Comparison of ENCODE assay signal across 1 cellular context in the genomic region with DNA sequence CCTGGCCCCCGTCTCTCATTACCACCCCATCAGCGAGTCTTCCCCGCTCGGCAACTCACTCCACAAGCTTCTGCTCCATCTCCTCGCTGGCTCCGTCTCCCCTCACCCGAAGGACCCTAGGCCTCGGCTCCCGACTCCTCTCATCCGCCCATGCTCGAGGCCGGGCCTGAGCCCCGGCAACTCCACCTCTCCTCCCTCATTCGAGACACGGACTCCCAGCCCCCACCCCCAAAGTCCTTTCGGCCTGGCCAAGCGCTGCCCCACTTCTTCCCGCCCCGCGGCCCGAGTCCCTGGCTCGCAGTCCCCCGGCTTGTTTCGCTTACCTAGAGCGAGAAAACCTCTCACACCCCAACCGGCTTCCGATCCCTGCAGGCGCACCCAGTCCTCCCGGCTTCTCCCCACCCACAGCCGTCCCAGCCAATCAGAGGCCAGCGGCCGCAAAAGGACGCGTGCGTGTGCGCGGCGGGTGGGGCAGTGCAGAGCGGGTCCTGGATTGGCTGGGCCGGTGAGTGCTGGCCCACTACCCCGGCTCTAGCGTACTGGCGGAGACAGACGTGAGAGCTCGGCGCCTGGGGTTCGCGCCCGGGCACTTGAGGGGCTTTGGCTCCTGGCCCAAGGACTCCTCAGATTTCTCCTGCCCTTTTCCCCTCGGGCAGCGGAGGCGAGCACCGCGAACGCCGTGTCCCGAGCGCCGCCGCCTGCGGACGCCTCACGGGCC.
TF ChIP-seq lines count a peak whose summit lies in the region.

A gene (minus strand): TSS at position 378 of the 718 bp plus-strand sequence. CDS start 10,237 bp downstream, outside the sequence.

TF ChIP-seq in WTC11, 78 proteins besides CTCF, POLR2A, EP300 and RAD21 (continued from another document and continues in another):
- TF ChIP-seq, protein P1, sequence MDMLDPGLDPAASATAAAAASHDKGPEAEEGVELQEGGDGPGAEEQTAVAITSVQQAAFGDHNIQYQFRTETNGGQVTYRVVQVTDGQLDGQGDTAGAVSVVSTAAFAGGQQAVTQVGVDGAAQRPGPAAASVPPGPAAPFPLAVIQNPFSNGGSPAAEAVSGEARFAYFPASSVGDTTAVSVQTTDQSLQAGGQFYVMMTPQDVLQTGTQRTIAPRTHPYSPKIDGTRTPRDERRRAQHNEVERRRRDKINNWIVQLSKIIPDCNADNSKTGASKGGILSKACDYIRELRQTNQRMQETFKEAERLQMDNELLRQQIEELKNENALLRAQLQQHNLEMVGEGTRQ (CRISPR knock-in tag; IDR thresholded peaks at IDR 0.05), result no peak
- TF ChIP-seq RORB (CRISPR knock-in tag; IDR thresholded peaks at IDR 0.05) (no peak), IRF2 (CRISPR knock-in tag; IDR thresholded peaks at IDR 0.05; ENCODE audit: borderline replicate concordance, low read depth) (no peak), CREB1 (CRISPR knock-in tag; IDR thresholded peaks at IDR 0.05) (no peak), FOXP1 (CRISPR knock-in tag; IDR thresholded peaks at IDR 0.05; ENCODE audit: borderline replicate concordance) (peak; percentile 54; the same call in 1 of the 2 replicates), RELA (CRISPR knock-in tag; IDR thresholded peaks at IDR 0.05; ENCODE audit: borderline replicate concordance) (no peak), KAT7 (CRISPR knock-in tag; IDR thresholded peaks at IDR 0.05; ENCODE audit: borderline replicate concordance) (no peak), MXD4 (CRISPR knock-in tag; IDR thresholded peaks at IDR 0.05; ENCODE audit: borderline replicate concordance) (no peak), EMX1 (CRISPR knock-in tag; IDR thresholded peaks at IDR 0.05) (no peak), CREM (CRISPR knock-in tag; IDR thresholded peaks at IDR 0.05) (no peak), GABPB1 (CRISPR knock-in tag; IDR thresholded peaks at IDR 0.05) (peak; percentile 53), ATF1 (CRISPR knock-in tag; IDR thresholded peaks at IDR 0.05) (no peak), NFE2L1 (CRISPR knock-in tag; IDR thresholded peaks at IDR 0.05) (no peak), SOX15 (CRISPR knock-in tag; IDR thresholded peaks at IDR 0.05) (no peak), FOXK1 (CRISPR knock-in tag; IDR thresholded peaks at IDR 0.05) (0 out of 2 replicates have a peak, but pooled peaks have one; percentile 36), SP1 (CRISPR knock-in tag; conservative IDR thresholded peaks at IDR 0.05) (peak; percentile 65; the same call in 1 of the 2 replicates), SMAD4 (CRISPR knock-in tag; IDR thresholded peaks at IDR 0.05) (no peak), GTF2I (CRISPR knock-in tag; conservative IDR thresholded peaks at IDR 0.05) (no peak), TCF7 (CRISPR knock-in tag; IDR thresholded peaks at IDR 0.05; ENCODE audit: low read depth) (no peak), TP53 (CRISPR knock-in tag; IDR thresholded peaks at IDR 0.05) (no peak; the same call in 1 of the 2 replicates), ZNF232 (CRISPR knock-in tag; IDR thresholded peaks at IDR 0.05) (no peak), ETV6 (CRISPR knock-in tag; IDR thresholded peaks at IDR 0.05) (peak; percentile 77), NR1H2 (CRISPR knock-in tag; IDR thresholded peaks at IDR 0.05) (no peak), ZNF219 (CRISPR knock-in tag; IDR thresholded peaks at IDR 0.05; ENCODE audit: borderline replicate concordance) (no peak)
- TF ChIP-seq, protein P2, sequence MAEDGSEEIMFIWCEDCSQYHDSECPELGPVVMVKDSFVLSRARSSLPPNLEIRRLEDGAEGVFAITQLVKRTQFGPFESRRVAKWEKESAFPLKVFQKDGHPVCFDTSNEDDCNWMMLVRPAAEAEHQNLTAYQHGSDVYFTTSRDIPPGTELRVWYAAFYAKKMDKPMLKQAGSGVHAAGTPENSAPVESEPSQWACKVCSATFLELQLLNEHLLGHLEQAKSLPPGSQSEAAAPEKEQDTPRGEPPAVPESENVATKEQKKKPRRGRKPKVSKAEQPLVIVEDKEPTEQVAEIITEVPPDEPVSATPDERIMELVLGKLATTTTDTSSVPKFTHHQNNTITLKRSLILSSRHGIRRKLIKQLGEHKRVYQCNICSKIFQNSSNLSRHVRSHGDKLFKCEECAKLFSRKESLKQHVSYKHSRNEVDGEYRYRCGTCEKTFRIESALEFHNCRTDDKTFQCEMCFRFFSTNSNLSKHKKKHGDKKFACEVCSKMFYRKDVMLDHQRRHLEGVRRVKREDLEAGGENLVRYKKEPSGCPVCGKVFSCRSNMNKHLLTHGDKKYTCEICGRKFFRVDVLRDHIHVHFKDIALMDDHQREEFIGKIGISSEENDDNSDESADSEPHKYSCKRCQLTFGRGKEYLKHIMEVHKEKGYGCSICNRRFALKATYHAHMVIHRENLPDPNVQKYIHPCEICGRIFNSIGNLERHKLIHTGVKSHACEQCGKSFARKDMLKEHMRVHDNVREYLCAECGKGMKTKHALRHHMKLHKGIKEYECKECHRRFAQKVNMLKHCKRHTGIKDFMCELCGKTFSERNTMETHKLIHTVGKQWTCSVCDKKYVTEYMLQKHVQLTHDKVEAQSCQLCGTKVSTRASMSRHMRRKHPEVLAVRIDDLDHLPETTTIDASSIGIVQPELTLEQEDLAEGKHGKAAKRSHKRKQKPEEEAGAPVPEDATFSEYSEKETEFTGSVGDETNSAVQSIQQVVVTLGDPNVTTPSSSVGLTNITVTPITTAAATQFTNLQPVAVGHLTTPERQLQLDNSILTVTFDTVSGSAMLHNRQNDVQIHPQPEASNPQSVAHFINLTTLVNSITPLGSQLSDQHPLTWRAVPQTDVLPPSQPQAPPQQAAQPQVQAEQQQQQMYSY (CRISPR knock-in tag; IDR thresholded peaks at IDR 0.05), result peak; percentile 22; the same call in 1 of the 2 replicates
- TF ChIP-seq, protein P3, sequence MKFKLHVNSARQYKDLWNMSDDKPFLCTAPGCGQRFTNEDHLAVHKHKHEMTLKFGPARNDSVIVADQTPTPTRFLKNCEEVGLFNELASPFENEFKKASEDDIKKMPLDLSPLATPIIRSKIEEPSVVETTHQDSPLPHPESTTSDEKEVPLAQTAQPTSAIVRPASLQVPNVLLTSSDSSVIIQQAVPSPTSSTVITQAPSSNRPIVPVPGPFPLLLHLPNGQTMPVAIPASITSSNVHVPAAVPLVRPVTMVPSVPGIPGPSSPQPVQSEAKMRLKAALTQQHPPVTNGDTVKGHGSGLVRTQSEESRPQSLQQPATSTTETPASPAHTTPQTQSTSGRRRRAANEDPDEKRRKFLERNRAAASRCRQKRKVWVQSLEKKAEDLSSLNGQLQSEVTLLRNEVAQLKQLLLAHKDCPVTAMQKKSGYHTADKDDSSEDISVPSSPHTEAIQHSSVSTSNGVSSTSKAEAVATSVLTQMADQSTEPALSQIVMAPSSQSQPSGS (CRISPR knock-in tag; IDR thresholded peaks at IDR 0.05; ENCODE audit: borderline replicate concordance, low read depth), result no peak
- TF ChIP-seq, protein P4, sequence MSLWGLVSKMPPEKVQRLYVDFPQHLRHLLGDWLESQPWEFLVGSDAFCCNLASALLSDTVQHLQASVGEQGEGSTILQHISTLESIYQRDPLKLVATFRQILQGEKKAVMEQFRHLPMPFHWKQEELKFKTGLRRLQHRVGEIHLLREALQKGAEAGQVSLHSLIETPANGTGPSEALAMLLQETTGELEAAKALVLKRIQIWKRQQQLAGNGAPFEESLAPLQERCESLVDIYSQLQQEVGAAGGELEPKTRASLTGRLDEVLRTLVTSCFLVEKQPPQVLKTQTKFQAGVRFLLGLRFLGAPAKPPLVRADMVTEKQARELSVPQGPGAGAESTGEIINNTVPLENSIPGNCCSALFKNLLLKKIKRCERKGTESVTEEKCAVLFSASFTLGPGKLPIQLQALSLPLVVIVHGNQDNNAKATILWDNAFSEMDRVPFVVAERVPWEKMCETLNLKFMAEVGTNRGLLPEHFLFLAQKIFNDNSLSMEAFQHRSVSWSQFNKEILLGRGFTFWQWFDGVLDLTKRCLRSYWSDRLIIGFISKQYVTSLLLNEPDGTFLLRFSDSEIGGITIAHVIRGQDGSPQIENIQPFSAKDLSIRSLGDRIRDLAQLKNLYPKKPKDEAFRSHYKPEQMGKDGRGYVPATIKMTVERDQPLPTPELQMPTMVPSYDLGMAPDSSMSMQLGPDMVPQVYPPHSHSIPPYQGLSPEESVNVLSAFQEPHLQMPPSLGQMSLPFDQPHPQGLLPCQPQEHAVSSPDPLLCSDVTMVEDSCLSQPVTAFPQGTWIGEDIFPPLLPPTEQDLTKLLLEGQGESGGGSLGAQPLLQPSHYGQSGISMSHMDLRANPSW (CRISPR knock-in tag; conservative IDR thresholded peaks at IDR 0.05; ENCODE audit: low read depth), result no peak
- TF ChIP-seq, protein P5, sequence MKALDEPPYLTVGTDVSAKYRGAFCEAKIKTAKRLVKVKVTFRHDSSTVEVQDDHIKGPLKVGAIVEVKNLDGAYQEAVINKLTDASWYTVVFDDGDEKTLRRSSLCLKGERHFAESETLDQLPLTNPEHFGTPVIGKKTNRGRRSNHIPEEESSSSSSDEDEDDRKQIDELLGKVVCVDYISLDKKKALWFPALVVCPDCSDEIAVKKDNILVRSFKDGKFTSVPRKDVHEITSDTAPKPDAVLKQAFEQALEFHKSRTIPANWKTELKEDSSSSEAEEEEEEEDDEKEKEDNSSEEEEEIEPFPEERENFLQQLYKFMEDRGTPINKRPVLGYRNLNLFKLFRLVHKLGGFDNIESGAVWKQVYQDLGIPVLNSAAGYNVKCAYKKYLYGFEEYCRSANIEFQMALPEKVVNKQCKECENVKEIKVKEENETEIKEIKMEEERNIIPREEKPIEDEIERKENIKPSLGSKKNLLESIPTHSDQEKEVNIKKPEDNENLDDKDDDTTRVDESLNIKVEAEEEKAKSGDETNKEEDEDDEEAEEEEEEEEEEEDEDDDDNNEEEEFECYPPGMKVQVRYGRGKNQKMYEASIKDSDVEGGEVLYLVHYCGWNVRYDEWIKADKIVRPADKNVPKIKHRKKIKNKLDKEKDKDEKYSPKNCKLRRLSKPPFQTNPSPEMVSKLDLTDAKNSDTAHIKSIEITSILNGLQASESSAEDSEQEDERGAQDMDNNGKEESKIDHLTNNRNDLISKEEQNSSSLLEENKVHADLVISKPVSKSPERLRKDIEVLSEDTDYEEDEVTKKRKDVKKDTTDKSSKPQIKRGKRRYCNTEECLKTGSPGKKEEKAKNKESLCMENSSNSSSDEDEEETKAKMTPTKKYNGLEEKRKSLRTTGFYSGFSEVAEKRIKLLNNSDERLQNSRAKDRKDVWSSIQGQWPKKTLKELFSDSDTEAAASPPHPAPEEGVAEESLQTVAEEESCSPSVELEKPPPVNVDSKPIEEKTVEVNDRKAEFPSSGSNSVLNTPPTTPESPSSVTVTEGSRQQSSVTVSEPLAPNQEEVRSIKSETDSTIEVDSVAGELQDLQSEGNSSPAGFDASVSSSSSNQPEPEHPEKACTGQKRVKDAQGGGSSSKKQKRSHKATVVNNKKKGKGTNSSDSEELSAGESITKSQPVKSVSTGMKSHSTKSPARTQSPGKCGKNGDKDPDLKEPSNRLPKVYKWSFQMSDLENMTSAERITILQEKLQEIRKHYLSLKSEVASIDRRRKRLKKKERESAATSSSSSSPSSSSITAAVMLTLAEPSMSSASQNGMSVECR (CRISPR knock-in tag; IDR thresholded peaks at IDR 0.05; ENCODE audit: borderline replicate concordance), result no peak
- TF ChIP-seq, protein P6, sequence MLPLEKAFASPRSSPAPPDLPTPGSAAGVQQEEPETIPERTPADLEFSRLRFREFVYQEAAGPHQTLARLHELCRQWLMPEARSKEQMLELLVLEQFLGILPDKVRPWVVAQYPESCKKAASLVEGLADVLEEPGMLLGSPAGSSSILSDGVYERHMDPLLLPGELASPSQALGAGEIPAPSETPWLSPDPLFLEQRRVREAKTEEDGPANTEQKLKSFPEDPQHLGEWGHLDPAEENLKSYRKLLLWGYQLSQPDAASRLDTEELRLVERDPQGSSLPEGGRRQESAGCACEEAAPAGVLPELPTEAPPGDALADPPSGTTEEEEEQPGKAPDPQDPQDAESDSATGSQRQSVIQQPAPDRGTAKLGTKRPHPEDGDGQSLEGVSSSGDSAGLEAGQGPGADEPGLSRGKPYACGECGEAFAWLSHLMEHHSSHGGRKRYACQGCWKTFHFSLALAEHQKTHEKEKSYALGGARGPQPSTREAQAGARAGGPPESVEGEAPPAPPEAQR (CRISPR knock-in tag; IDR thresholded peaks at IDR 0.05), result no peak
- TF ChIP-seq, protein P7, sequence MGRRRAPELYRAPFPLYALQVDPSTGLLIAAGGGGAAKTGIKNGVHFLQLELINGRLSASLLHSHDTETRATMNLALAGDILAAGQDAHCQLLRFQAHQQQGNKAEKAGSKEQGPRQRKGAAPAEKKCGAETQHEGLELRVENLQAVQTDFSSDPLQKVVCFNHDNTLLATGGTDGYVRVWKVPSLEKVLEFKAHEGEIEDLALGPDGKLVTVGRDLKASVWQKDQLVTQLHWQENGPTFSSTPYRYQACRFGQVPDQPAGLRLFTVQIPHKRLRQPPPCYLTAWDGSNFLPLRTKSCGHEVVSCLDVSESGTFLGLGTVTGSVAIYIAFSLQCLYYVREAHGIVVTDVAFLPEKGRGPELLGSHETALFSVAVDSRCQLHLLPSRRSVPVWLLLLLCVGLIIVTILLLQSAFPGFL (CRISPR knock-in tag; IDR thresholded peaks at IDR 0.05; ENCODE audit: borderline replicate concordance), result no peak
- TF ChIP-seq, protein P8, sequence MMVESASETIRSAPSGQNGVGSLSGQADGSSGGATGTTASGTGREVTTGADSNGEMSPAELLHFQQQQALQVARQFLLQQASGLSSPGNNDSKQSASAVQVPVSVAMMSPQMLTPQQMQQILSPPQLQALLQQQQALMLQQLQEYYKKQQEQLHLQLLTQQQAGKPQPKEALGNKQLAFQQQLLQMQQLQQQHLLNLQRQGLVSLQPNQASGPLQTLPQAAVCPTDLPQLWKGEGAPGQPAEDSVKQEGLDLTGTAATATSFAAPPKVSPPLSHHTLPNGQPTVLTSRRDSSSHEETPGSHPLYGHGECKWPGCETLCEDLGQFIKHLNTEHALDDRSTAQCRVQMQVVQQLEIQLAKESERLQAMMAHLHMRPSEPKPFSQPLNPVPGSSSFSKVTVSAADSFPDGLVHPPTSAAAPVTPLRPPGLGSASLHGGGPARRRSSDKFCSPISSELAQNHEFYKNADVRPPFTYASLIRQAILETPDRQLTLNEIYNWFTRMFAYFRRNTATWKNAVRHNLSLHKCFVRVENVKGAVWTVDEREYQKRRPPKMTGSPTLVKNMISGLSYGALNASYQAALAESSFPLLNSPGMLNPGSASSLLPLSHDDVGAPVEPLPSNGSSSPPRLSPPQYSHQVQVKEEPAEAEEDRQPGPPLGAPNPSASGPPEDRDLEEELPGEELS (CRISPR knock-in tag; IDR thresholded peaks at IDR 0.05), result 0 out of 2 replicates have a peak, but pooled peaks have one; percentile 0
- TF ChIP-seq, protein P9, sequence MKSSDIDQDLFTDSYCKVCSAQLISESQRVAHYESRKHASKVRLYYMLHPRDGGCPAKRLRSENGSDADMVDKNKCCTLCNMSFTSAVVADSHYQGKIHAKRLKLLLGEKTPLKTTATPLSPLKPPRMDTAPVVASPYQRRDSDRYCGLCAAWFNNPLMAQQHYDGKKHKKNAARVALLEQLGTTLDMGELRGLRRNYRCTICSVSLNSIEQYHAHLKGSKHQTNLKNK (CRISPR knock-in tag; IDR thresholded peaks at IDR 0.05), result no peak
- TF ChIP-seq, protein P10, sequence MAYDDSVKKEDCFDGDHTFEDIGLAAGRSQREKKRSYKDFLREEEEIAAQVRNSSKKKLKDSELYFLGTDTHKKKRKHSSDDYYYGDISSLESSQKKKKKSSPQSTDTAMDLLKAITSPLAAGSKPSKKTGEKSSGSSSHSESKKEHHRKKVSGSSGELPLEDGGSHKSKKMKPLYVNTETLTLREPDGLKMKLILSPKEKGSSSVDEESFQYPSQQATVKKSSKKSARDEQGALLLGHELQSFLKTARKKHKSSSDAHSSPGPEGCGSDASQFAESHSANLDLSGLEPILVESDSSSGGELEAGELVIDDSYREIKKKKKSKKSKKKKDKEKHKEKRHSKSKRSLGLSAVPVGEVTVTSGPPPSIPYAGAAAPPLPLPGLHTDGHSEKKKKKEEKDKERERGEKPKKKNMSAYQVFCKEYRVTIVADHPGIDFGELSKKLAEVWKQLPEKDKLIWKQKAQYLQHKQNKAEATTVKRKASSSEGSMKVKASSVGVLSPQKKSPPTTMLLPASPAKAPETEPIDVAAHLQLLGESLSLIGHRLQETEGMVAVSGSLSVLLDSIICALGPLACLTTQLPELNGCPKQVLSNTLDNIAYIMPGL (CRISPR knock-in tag; IDR thresholded peaks at IDR 0.05), result 0 out of 2 replicates have a peak, but pooled peaks have one; percentile 19
